Comparison of ENCODE assay signal across 14 cellular contexts in the genomic region with DNA sequence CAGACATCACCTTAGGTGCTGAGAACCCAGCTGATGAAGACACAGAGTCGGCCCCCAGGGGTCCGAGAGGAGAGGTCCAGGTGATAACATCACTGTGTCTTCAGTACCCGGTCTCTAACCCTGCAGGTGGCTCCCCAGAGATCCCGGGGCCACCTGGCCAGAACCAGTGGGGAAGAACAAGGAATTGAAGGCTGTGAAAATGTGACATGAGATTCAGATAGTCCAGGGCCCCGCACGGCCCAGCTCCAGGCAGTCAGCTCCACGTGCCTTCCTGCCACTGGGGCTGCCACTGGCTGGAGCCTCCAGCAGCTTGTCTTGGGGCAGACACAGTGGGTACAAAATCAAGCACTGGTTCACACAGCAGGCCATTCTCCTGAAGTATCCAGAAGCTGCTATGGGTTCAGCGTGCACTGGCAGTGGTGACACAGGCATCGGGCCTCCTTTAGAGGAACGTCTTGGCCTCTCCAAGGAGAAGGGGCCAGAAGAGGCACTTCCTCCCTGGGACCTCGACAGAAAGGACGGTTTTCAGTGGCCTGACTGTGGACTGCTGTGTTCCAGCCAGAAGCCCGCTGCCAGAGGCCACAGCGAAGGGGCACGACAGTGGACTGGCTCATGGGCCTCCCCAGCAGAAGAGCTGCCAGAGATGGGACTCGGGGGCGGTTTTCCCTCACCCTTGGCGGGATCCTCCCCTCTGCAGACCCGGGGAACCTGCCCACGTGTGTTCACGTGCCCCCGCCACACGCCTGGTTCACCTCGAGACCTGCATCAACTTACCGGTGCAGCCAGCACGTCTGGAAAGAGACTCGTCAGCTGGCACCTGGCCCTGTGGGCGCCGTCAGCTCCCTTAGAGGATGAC.
DNase-seq lines count a peak whose midpoint lies in the region; ATAC-seq and TF ChIP-seq lines count a peak whose summit lies in the region.
"Had no signal": no experiment of that assay in that cellular context is flagged by ENCODE, and none has a peak within 500 bp of the region (broad histone marks: within the 10 kb centered on the region; RNA-seq: fewer than 3 reads in every experiment).

No MANE protein-coding gene starts in this region.

- no peak overlapping the region for H3K9ac ChIP-seq in skeletal muscle satellite cell (ENCODE audit: low read depth, low read length)

- CTCF ChIA-PET in CD4-positive, alpha-beta T cell (lab: Charles Lee): interaction anchor here (0.9 to 2.5 kb wide), 2 partner anchors 16 to 17 kb away, joined by 3 to 10 read pairs; no protein-coding TSS in a partner anchor

- peak overlapping the region; percentile 68 for H3K4me2 ChIP-seq in skeletal muscle satellite cell (ENCODE audit: low read length)

- no peak for TF ChIP-seq CTCF in CD4-positive, alpha-beta T cell (IDR thresholded peaks at IDR 0.05)
- TF ChIP-seq CTCF in coronary artery (IDR thresholded peaks at IDR 0.05): no peak
- TF ChIP-seq CTCF in lung (IDR thresholded peaks at IDR 0.05; ENCODE audit: control extremely low read depth, extremely low read depth): no peak

- H3K27me3 ChIP-seq in CD4-positive, alpha-beta T cell (ENCODE audit: control insufficient read depth, insufficient read depth, low read length): no peaks in the 10 kb centered on the region
- no peaks in the 10 kb centered on the region for H3K27me3 ChIP-seq in lung (ENCODE audit: control insufficient read depth, insufficient read depth)
- no peaks in the 10 kb centered on the region for H3K27me3 ChIP-seq in skeletal muscle satellite cell (ENCODE audit: control insufficient read depth, insufficient read depth, low read length)
- H3K27me3 ChIP-seq: SJSA1 had no signal

- H3K27ac ChIP-seq in CD4-positive, alpha-beta T cell (ENCODE audit: low read depth, low read length): no peak overlapping the region
- peak overlapping the region in 1 of 2 donors; percentile 40 for H3K27ac ChIP-seq in coronary artery
- peak overlapping the region; percentile 3 to 16 for H3K27ac ChIP-seq in lung (ENCODE audit: low read depth in 1 of 2, low read length in 1 of 2)
- H3K27ac ChIP-seq: SJSA1 had no signal

- H3K4me3 ChIP-seq in coronary artery (peak overlapping the region; percentile 34), lung (no peak overlapping the region), skeletal muscle satellite cell (ENCODE audit: low read length) (no peak overlapping the region)
- H3K4me3 ChIP-seq: SJSA1 had no signal

- 72 to 87% methylated on average over 29 of the region's 29 CpGs for WGBS in lung, 2 donors

- H3K4me1 Mint-ChIP-seq in CD4-positive, alpha-beta T cell (ENCODE audit: low read depth): peaks cover 71% of the 10 kb centered on the region

- no peaks in the 10 kb centered on the region for H3K27me3 Mint-ChIP-seq in CD4-positive, alpha-beta T cell

- H3K4me3 Mint-ChIP-seq in CD4-positive, alpha-beta T cell: no peak overlapping the region
- H3K4me3 Mint-ChIP-seq: stimulated activated effector memory CD8-positive, alpha-beta T cell treated with anti-CD3 and anti-CD28 coated beads, Interleukin-12 subunit alpha, Interleukin-12 subunit beta, amount 100 ng/mL, for 72 hours had no signal

- H3K9me3 Mint-ChIP-seq in CD4-positive, alpha-beta T cell: no peaks in the 10 kb centered on the region
- H3K9me3 Mint-ChIP-seq: stimulated activated effector memory CD8-positive, alpha-beta T cell treated with anti-CD3 and anti-CD28 coated beads, Interleukin-12 subunit alpha, Interleukin-12 subunit beta, amount 100 ng/mL, for 72 hours had no signal

- intact Hi-C loops in CD4-positive, alpha-beta T cell (cut with DNase I, micrococcal nuclease): no loop called here

- H3K27ac Mint-ChIP-seq in CD4-positive, alpha-beta T cell: peak overlapping the region; percentile 12
- H3K27ac Mint-ChIP-seq: stimulated activated effector memory CD8-positive, alpha-beta T cell treated with anti-CD3 and anti-CD28 coated beads, Interleukin-12 subunit alpha, Interleukin-12 subunit beta, amount 100 ng/mL, for 72 hours had no signal

- H3K9me3 ChIP-seq in CD4-positive, alpha-beta T cell (ENCODE audit: control insufficient read depth, low read length): no peaks in the 10 kb centered on the region
- no peaks in the 10 kb centered on the region for H3K9me3 ChIP-seq in lung (ENCODE audit: control insufficient read depth in 2 of 2, insufficient read depth in 1 of 2, low read length in 1 of 2)
- no peaks in the 10 kb centered on the region for H3K9me3 ChIP-seq in skeletal muscle satellite cell (replicated peaks; ENCODE audit: low read length)
- H3K9me3 ChIP-seq: SJSA1 had no signal

- H3K4me1 ChIP-seq in lung (ENCODE audit: control insufficient read depth in 2 of 2, insufficient read depth in 2 of 2, low read length in 2 of 2): peaks cover 11 to 28% of the 10 kb centered on the region in 2 donors
- H3K4me1 ChIP-seq in skeletal muscle satellite cell (ENCODE audit: control insufficient read depth, insufficient read depth, low read length): peaks cover 27% of the 10 kb centered on the region

- no peak for DNase-seq in CD4-positive, alpha-beta T cell
- DNase-seq in coronary artery (ENCODE audit: low spot score) (peak; percentile 72), lung (ENCODE audit: low spot score) (no peak), T-helper 1 cell (no peak)
- DNase-seq: activated gamma-delta T cell treated with Interleukin-2 at 50 U/mL for 16 hours; effector memory CD4-positive, alpha-beta T cell; H7; NCI-H2227 treated with DMSO at 0.1 percent for 48 hours had no signal

- H3K36me3 Mint-ChIP-seq in CD4-positive, alpha-beta T cell (ENCODE audit: low read depth): peaks cover 36% of the 10 kb centered on the region

- POLR2A ChIA-PET in CD4-positive, alpha-beta T cell (lab: Charles Lee): interaction anchor here (1.1 kb wide), 2 partner anchors 10 to 44 kb away, joined by 3 to 4 read pairs; no protein-coding TSS in a partner anchor

- no peak for ATAC-seq in CD4-positive, alpha-beta T cell (ENCODE audit: poor library complexity)
- ATAC-seq in lung (ENCODE audit: insufficient read depth, low FRiP score): no peak
- ATAC-seq in HG03280 (IDR thresholded peaks at IDR 0.05; ENCODE audit: unreplicated experiment): no peak
- ATAC-seq in HG03135 (IDR thresholded peaks at IDR 0.05; ENCODE audit: unreplicated experiment): no peak
- no peak for ATAC-seq in HG02610 (IDR thresholded peaks at IDR 0.05; ENCODE audit: unreplicated experiment)
- ATAC-seq: stimulated activated effector memory CD8-positive, alpha-beta T cell treated with anti-CD3 and anti-CD28 coated beads, Interleukin-12 subunit alpha, Interleukin-12 subunit beta, amount 100 ng/mL, for 72 hours had no signal

- H3K36me3 ChIP-seq in lung (ENCODE audit: control insufficient read depth in 2 of 2, insufficient read depth in 2 of 2, low read length in 2 of 2) (no peaks in the 10 kb centered on the region), skeletal muscle satellite cell (ENCODE audit: insufficient read depth, low read length) (no peaks in the 10 kb centered on the region)
- H3K36me3 ChIP-seq: SJSA1 had no signal
